In the genomic region with DNA sequence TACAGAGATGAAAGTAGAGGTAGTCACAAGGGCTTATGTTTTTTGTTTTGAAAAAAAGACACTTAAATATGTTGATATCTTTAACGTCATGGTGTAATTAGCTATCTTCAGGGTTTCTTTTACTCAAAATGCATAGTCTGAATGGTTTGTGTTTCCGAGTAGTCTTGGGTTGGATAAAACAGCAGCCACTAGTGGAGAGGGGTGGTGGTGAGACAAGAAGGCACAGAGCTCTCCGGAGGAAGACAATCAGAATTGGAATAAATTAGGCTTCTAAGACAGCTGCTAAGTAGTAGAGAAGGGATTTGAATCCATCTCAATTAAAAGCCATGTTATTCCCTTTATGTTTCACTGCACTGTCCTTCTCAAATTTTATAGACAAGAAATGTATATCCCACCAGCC, we compare ENCODE assay signal across 25 cellular contexts.
DNase-seq lines count a peak whose midpoint lies in the region; ATAC-seq and TF ChIP-seq lines count a peak whose summit lies in the region.
"Had no signal": no experiment of that assay in that cellular context is flagged by ENCODE, and none has a peak within 500 bp of the region (broad histone marks: within the 10 kb centered on the region; RNA-seq: fewer than 3 reads in every experiment).

No MANE protein-coding gene starts in this region.

- H3K4me3 ChIP-seq in fibroblast of mammary gland (ENCODE audit: control insufficient read depth, low read depth, low read length) (no peak overlapping the region), gastrocnemius medialis (no peak overlapping the region)
- H3K4me3 ChIP-seq: GM23248, thoracic aorta had no signal

- H3K9me3 ChIP-seq in H9 (ENCODE audit: control insufficient read depth, low read depth, low read length) (no peaks in the 10 kb centered on the region), gastrocnemius medialis (no peaks in the 10 kb centered on the region)
- H3K9me3 ChIP-seq: thoracic aorta had no signal

- H3K4me2 ChIP-seq in H9 (ENCODE audit: insufficient read depth, insufficient read length, low read length) = no peak overlapping the region
- H3K4me2 ChIP-seq: KMS-11 had no signal

- no peaks in the 10 kb centered on the region for H3K79me1 ChIP-seq in H9 (ENCODE audit: insufficient read depth, low read depth, low read length, poor library complexity, severe bottlenecking)

- DNase-seq in H9 = no peak
- no peak for DNase-seq in fibroblast of mammary gland (ENCODE audit: low read depth)
- DNase-seq in osteocyte (ENCODE audit: extremely low spot score, unreplicated experiment) = no peak
- no peak for DNase-seq in retina
- no peak for DNase-seq in gastrocnemius medialis
- DNase-seq in activated naive CD4-positive, alpha-beta T cell treated with anti-CD3 and anti-CD28 coated beads for 36 hours = no peak
- DNase-seq: activated CD4-positive, alpha-beta T cell treated with anti-CD3 and anti-CD28 coated beads, Interleukin-2, amount 50 U/mL, for 1 hour; activated CD8-positive, alpha-beta memory T cell treated with anti-CD3 and anti-CD28 coated beads, Interleukin-2, amount 10 ng/mL, durations not matched to agents 7 days and 5 days; activated naive CD4-positive, alpha-beta T cell treated with anti-CD3 and anti-CD28 coated beads, Interleukin-2, amount 10 ng/mL, durations not matched to agents 7 days and 5 days; activated T-cell treated with anti-CD3 and anti-CD28 coated beads, Interleukin-2, amount 50 U/mL, for 72 hours; amniotic stem cell; CD4-positive, CD25-positive, alpha-beta regulatory T cell; GM23248; left ventricle myocardium superior; NCI-H1436; stimulated activated naive CD8-positive, alpha-beta T cell treated with anti-CD3 and anti-CD28 coated beads, Interleukin-15, Interleukin-2, amounts not matched to agents 100 U/mL and 50 U/mL, for 24 hours had no signal

- no peaks in the 10 kb centered on the region for H3K79me2 ChIP-seq in H9 (ENCODE audit: insufficient read depth, low read length)
- H3K79me2 ChIP-seq: parathyroid adenoma had no signal

- no peaks in the 10 kb centered on the region for H3K4me1 Mint-ChIP-seq in H9
- no peaks in the 10 kb centered on the region for H3K4me1 Mint-ChIP-seq in osteocyte (ENCODE audit: unreplicated experiment)
- no peaks in the 10 kb centered on the region for H3K4me1 Mint-ChIP-seq in activated T-helper 17 cell treated with anti-CD3 and anti-CD28 coated beads, Interleukin-2, amount 50 U/mL, for 72 hours
- no peaks in the 10 kb centered on the region for H3K4me1 Mint-ChIP-seq in activated naive CD4-positive, alpha-beta T cell treated with anti-CD3 and anti-CD28 coated beads for 36 hours (ENCODE audit: low read depth)
- H3K4me1 Mint-ChIP-seq: activated CD8-positive, alpha-beta memory T cell treated with anti-CD3 and anti-CD28 coated beads, Interleukin-2, amount 10 ng/mL, durations not matched to agents 7 days and 5 days; activated naive CD4-positive, alpha-beta T cell treated with anti-CD3 and anti-CD28 coated beads, Interleukin-2, amount 10 ng/mL, durations not matched to agents 7 days and 5 days; CD4-positive, CD25-positive, alpha-beta regulatory T cell; mesothelial cell of epicardium had no signal

- no peak overlapping the region for H4K91ac ChIP-seq in H9 (ENCODE audit: insufficient read length, low read depth, low read length)

- H3K4me1 ChIP-seq in H9 (ENCODE audit: insufficient read depth, low read length) (no peaks in the 10 kb centered on the region), gastrocnemius medialis (no peaks in the 10 kb centered on the region)
- H3K4me1 ChIP-seq: parathyroid adenoma had no signal

- no peak overlapping the region for H3K9ac ChIP-seq in H9 (ENCODE audit: extremely low read depth, insufficient read length, low read length)
- H3K9ac ChIP-seq: GM23248, KMS-11, parathyroid adenoma had no signal

- H3K27ac ChIP-seq in H9 (ENCODE audit: insufficient read length, low read depth, low read length) (no peak overlapping the region), gastrocnemius medialis (no peak overlapping the region)
- H3K27ac ChIP-seq: GM23248, KMS-11, parathyroid adenoma, thoracic aorta had no signal

- in situ Hi-C loops in gastrocnemius medialis (cut with MboI; ENCODE audit: low sequenced_read_pairs in 4 of 4) = loop anchor here in 1 of 4 donors (25.0 kb wide), 1 partner anchor 646 kb away; no protein-coding TSS in a partner anchor

- intact Hi-C loops in gastrocnemius medialis (cut with DNase I; ENCODE audit: low total_unique reads) = no loop called here
- intact Hi-C loops in activated naive CD4-positive, alpha-beta T cell treated with anti-CD3 and anti-CD28 coated beads for 36 hours (cut with micrococcal nuclease) = no loop called here

- H3K9me3 Mint-ChIP-seq in H9 (no peaks in the 10 kb centered on the region), osteocyte (ENCODE audit: unreplicated experiment) (no peaks in the 10 kb centered on the region)
- no peaks in the 10 kb centered on the region for H3K9me3 Mint-ChIP-seq in activated T-helper 17 cell treated with anti-CD3 and anti-CD28 coated beads, Interleukin-2, amount 50 U/mL, for 72 hours
- no peaks in the 10 kb centered on the region for H3K9me3 Mint-ChIP-seq in activated naive CD4-positive, alpha-beta T cell treated with anti-CD3 and anti-CD28 coated beads for 36 hours
- H3K9me3 Mint-ChIP-seq: activated naive CD4-positive, alpha-beta T cell treated with anti-CD3 and anti-CD28 coated beads, Interleukin-2, amount 10 ng/mL, durations not matched to agents 7 days and 5 days; activated T-cell treated with anti-CD3 and anti-CD28 coated beads, Interleukin-2, amount 50 U/mL, for 72 hours; T-helper 2 cell treated with Interferon-gamma antibody and Interleukin-4, amounts not matched to agents 5 μg/mL and 100 μg/mL, for 36 hours had no signal

- H4K20me1 ChIP-seq in H9 (ENCODE audit: control insufficient read depth, insufficient read depth, insufficient read length) = no peaks in the 10 kb centered on the region

- no peak overlapping the region for H2BK12ac ChIP-seq in H9 (ENCODE audit: insufficient read length, low read depth, low read length)

- H3K4me3 Mint-ChIP-seq in H9 (no peak overlapping the region), osteocyte (ENCODE audit: unreplicated experiment) (no peak overlapping the region)
- no peak overlapping the region for H3K4me3 Mint-ChIP-seq in activated T-helper 17 cell treated with anti-CD3 and anti-CD28 coated beads, Interleukin-2, amount 50 U/mL, for 72 hours
- no peak overlapping the region for H3K4me3 Mint-ChIP-seq in activated naive CD4-positive, alpha-beta T cell treated with anti-CD3 and anti-CD28 coated beads for 36 hours
- H3K4me3 Mint-ChIP-seq: activated CD8-positive, alpha-beta memory T cell treated with anti-CD3 and anti-CD28 coated beads, Interleukin-2, amount 10 ng/mL, durations not matched to agents 7 days and 5 days; activated naive CD4-positive, alpha-beta T cell treated with anti-CD3 and anti-CD28 coated beads, Interleukin-2, amount 10 ng/mL, durations not matched to agents 7 days and 5 days; activated T-cell treated with anti-CD3 and anti-CD28 coated beads, Interleukin-2, amount 50 U/mL, for 72 hours; CD4-positive, CD25-positive, alpha-beta regulatory T cell; mesothelial cell of epicardium; natural killer cell treated with Interleukin-12 subunit alpha and Interleukin-12 subunit beta and Interleukin-15 and Interleukin-18, amount 100 ng/mL, for 72 hours; T-helper 2 cell treated with Interferon-gamma antibody and Interleukin-4, amounts not matched to agents 5 μg/mL and 100 μg/mL, for 36 hours had no signal

- H3K27me3 Mint-ChIP-seq in H9 (ENCODE audit: low read depth) = no peaks in the 10 kb centered on the region
- no peaks in the 10 kb centered on the region for H3K27me3 Mint-ChIP-seq in osteocyte (ENCODE audit: unreplicated experiment)
- H3K27me3 Mint-ChIP-seq in activated T-helper 17 cell treated with anti-CD3 and anti-CD28 coated beads, Interleukin-2, amount 50 U/mL, for 72 hours = peaks cover 3% of the 10 kb centered on the region
- no peaks in the 10 kb centered on the region for H3K27me3 Mint-ChIP-seq in activated naive CD4-positive, alpha-beta T cell treated with anti-CD3 and anti-CD28 coated beads for 36 hours (ENCODE audit: low read depth)
- H3K27me3 Mint-ChIP-seq: activated CD8-positive, alpha-beta memory T cell treated with anti-CD3 and anti-CD28 coated beads, Interleukin-2, amount 10 ng/mL, durations not matched to agents 7 days and 5 days; activated naive CD4-positive, alpha-beta T cell treated with anti-CD3 and anti-CD28 coated beads, Interleukin-2, amount 10 ng/mL, durations not matched to agents 7 days and 5 days; CD4-positive, CD25-positive, alpha-beta regulatory T cell; natural killer cell treated with Interleukin-12 subunit alpha and Interleukin-12 subunit beta and Interleukin-15 and Interleukin-18, amount 100 ng/mL, for 72 hours had no signal

- H4K5ac ChIP-seq in H9 (ENCODE audit: insufficient read length, low read depth, low read length) = no peak overlapping the region

- H3K36me3 Mint-ChIP-seq in H9 (ENCODE audit: insufficient read depth in 1 of 3, low read depth in 3 of 3) (no peaks in the 10 kb centered on the region), osteocyte (ENCODE audit: unreplicated experiment) (no peaks in the 10 kb centered on the region)
- H3K36me3 Mint-ChIP-seq in activated T-helper 17 cell treated with anti-CD3 and anti-CD28 coated beads, Interleukin-2, amount 50 U/mL, for 72 hours (ENCODE audit: low read depth) = no peaks in the 10 kb centered on the region
- H3K36me3 Mint-ChIP-seq in activated naive CD4-positive, alpha-beta T cell treated with anti-CD3 and anti-CD28 coated beads for 36 hours (ENCODE audit: low read depth) = no peaks in the 10 kb centered on the region
- H3K36me3 Mint-ChIP-seq: activated CD8-positive, alpha-beta memory T cell treated with anti-CD3 and anti-CD28 coated beads, Interleukin-2, amount 10 ng/mL, durations not matched to agents 7 days and 5 days; activated naive CD4-positive, alpha-beta T cell treated with anti-CD3 and anti-CD28 coated beads, Interleukin-2, amount 10 ng/mL, durations not matched to agents 7 days and 5 days; CD4-positive, CD25-positive, alpha-beta regulatory T cell; mesothelial cell of epicardium; natural killer cell treated with Interleukin-12 subunit alpha and Interleukin-12 subunit beta and Interleukin-15 and Interleukin-18, amount 100 ng/mL, for 72 hours had no signal

- no peak overlapping the region for H3K23ac ChIP-seq in H9 (ENCODE audit: insufficient read length, low read depth, low read length)

- H3K18ac ChIP-seq in H9 (ENCODE audit: insufficient read length, low read depth, low read length) = no peak overlapping the region

- TF ChIP-seq CTCF in H9 (conservative IDR thresholded peaks at IDR 0.05) (peak; percentile 52), fibroblast of mammary gland (conservative IDR thresholded peaks at IDR 0.05; ENCODE audit: control insufficient read depth, insufficient read depth, low read depth, low read length) (peak; percentile 12), osteocyte (IDR thresholded peaks at IDR 0.05) (peak; percentile 31), gastrocnemius medialis (IDR thresholded peaks at IDR 0.05 in 4 of 5, conservative IDR thresholded peaks at IDR 0.05 in 1 of 5) (no peak)

- no peak overlapping the region for H2BK5ac ChIP-seq in H9 (ENCODE audit: insufficient read length, low read length)

- WGBS in H9 (ENCODE audit: extremely low coverage, insufficient read length, low lambda C conversion rate) = no CpG with 5 or more reads among the region's 3 CpGs

- no peak overlapping the region for H3K27ac Mint-ChIP-seq in H9
- no peak overlapping the region for H3K27ac Mint-ChIP-seq in osteocyte (ENCODE audit: unreplicated experiment)
- H3K27ac Mint-ChIP-seq in activated T-helper 17 cell treated with anti-CD3 and anti-CD28 coated beads, Interleukin-2, amount 50 U/mL, for 72 hours = no peak overlapping the region
- H3K27ac Mint-ChIP-seq in activated naive CD4-positive, alpha-beta T cell treated with anti-CD3 and anti-CD28 coated beads for 36 hours = no peak overlapping the region
- H3K27ac Mint-ChIP-seq: activated CD8-positive, alpha-beta memory T cell treated with anti-CD3 and anti-CD28 coated beads, Interleukin-2, amount 10 ng/mL, durations not matched to agents 7 days and 5 days; activated naive CD4-positive, alpha-beta T cell treated with anti-CD3 and anti-CD28 coated beads, Interleukin-2, amount 10 ng/mL, durations not matched to agents 7 days and 5 days; activated T-cell treated with anti-CD3 and anti-CD28 coated beads, Interleukin-2, amount 50 U/mL, for 72 hours; CD4-positive, CD25-positive, alpha-beta regulatory T cell; mesothelial cell of epicardium; natural killer cell treated with Interleukin-12 subunit alpha and Interleukin-12 subunit beta and Interleukin-15 and Interleukin-18, amount 100 ng/mL, for 72 hours; T-helper 2 cell treated with Interferon-gamma antibody and Interleukin-4, amounts not matched to agents 5 μg/mL and 100 μg/mL, for 36 hours had no signal

- H3K36me3 ChIP-seq in gastrocnemius medialis = no peaks in the 10 kb centered on the region
- H3K36me3 ChIP-seq: thoracic aorta had no signal

- no peak overlapping the region for H3K4ac ChIP-seq in H9 (ENCODE audit: low read depth, low read length)

- no peak overlapping the region for H2AFZ ChIP-seq in H9 (ENCODE audit: low read length)
- H2AFZ ChIP-seq: GM23248, parathyroid adenoma had no signal

- no peak overlapping the region for H3K14ac ChIP-seq in H9 (ENCODE audit: insufficient read depth, low read length)

- H2BK20ac ChIP-seq in H9 (ENCODE audit: low read depth, low read length, poor library complexity, severe bottlenecking) = no peak overlapping the region

- H3K27me3 ChIP-seq in H9 (ENCODE audit: insufficient read depth, low read length) (no peaks in the 10 kb centered on the region), gastrocnemius medialis (no peaks in the 10 kb centered on the region)

- no peak overlapping the region for H2BK120ac ChIP-seq in H9 (ENCODE audit: low read depth, low read length, poor library complexity, severe bottlenecking)

- no peaks in the 10 kb centered on the region for H3K23me2 ChIP-seq in H9 (ENCODE audit: insufficient read length, low read depth, low read length, poor library complexity, severe bottlenecking)

- ATAC-seq in SK-N-SH treated with all-trans-retinoic acid at 6 μM for 48 hours (peak; percentile 53; the same call in 1 of the 3 replicates), gastrocnemius medialis (no peak)
- ATAC-seq in activated T-helper 17 cell treated with anti-CD3 and anti-CD28 coated beads, Interleukin-2, amount 50 U/mL, for 72 hours (replicated peaks) = no peak
- ATAC-seq: activated CD8-positive, alpha-beta memory T cell treated with anti-CD3 and anti-CD28 coated beads, Interleukin-2, amount 10 ng/mL, durations not matched to agents 7 days and 5 days; activated T-cell treated with anti-CD3 and anti-CD28 coated beads, Interleukin-2, amount 50 U/mL, for 72 hours; left ventricle myocardium superior; natural killer cell treated with Interleukin-12 subunit alpha and Interleukin-12 subunit beta and Interleukin-15 and Interleukin-18, amount 100 ng/mL, for 72 hours; sciatic nerve; stimulated activated naive CD8-positive, alpha-beta T cell treated with anti-CD3 and anti-CD28 coated beads, Interleukin-15, Interleukin-2, amounts not matched to agents 100 U/mL and 50 U/mL, for 24 hours had no signal

- no peak overlapping the region for H3K56ac ChIP-seq in H9 (ENCODE audit: insufficient read length, low read depth, low read length)

- H3T11ph ChIP-seq in H9 (ENCODE audit: low read length) = no peak overlapping the region

- no peak overlapping the region for H4K8ac ChIP-seq in H9 (replicated peaks; ENCODE audit: insufficient read length, low read depth, low read length)

- TF ChIP-seq POLR2A in gastrocnemius medialis (IDR thresholded peaks at IDR 0.05) = no peak

- H2AK5ac ChIP-seq in H9 (ENCODE audit: insufficient read length, low read length) = no peak overlapping the region

- CTCF ChIA-PET in activated naive CD4-positive, alpha-beta T cell treated with anti-CD3 and anti-CD28 coated beads for 36 hours (lab: Charles Lee) = interaction anchor here (1.6 kb wide), 1 partner anchor 14 kb away, joined by 7 read pairs; no protein-coding TSS in a partner anchor

- H2BK15ac ChIP-seq in H9 (ENCODE audit: low read depth, low read length) = no peak overlapping the region

Comparison
In these comparisons a context has a peak if more than half of its experiments do, and no peak if none do; other contexts are left out.
1. CTCF ChIP-seq: peak in H9 (single experiment), fibroblast of mammary gland (single experiment) and osteocyte (single experiment); none in gastrocnemius medialis (0 of 5).